Comparison of ENCODE assay signal across 1 cellular context in genomic region chr18:3277643-3278213, GRCh38.
TF ChIP-seq lines count a peak whose summit lies in the region.

No MANE protein-coding gene starts in this region.

TF ChIP-seq in GM12878, 131 proteins besides CTCF, POLR2A, EP300 and RAD21:
- TF ChIP-seq ATF7 (IDR thresholded peaks at IDR 0.05; ENCODE audit: low read depth) (peak; percentile 47; the same call in 1 of the 2 replicates), SPI1 (IDR thresholded peaks at IDR 0.05; ENCODE audit: borderline replicate concordance, insufficient read depth, low read depth, low read length) (peak; percentile 88), FOXM1 (IDR thresholded peaks at IDR 0.05; ENCODE audit: low read depth, low read length) (peak; percentile 30; the same call in 1 of the 2 replicates), ATF2 (IDR thresholded peaks at IDR 0.05; ENCODE audit: low read length) (peak; percentile 39; the same call in 1 of the 2 replicates), RUNX3 (IDR thresholded peaks at IDR 0.05; ENCODE audit: low read length) (peak; percentile 8; the same call in 1 of the 2 replicates), IKZF1 (conservative IDR thresholded peaks at IDR 0.05) (0 out of 2 replicates have a peak, but pooled peaks have one; percentile 21), TCF7 (IDR thresholded peaks at IDR 0.05; ENCODE audit: borderline replicate concordance) (0 out of 2 replicates have a peak, but pooled peaks have one; percentile 16), RELB (IDR thresholded peaks at IDR 0.05; ENCODE audit: low read depth) (peak; percentile 57; the same call in 1 of the 2 replicates), JUNB (IDR thresholded peaks at IDR 0.05) (peak; percentile 22; the same call in 1 of the 2 replicates), EED (IDR thresholded peaks at IDR 0.05; ENCODE audit: low read depth) (peak; percentile 65), ZBED1 (IDR thresholded peaks at IDR 0.05; ENCODE audit: borderline replicate concordance) (peak; percentile 58; the same call in 1 of the 2 replicates), BCL11A (IDR thresholded peaks at IDR 0.05; ENCODE audit: low read depth, low read length) (0 out of 2 replicates have a peak, but pooled peaks have one; percentile 12), IKZF2 (IDR thresholded peaks at IDR 0.05) (peak; percentile 47 to 54; a peak in 1 of 4 replicates), ETV6 (conservative IDR thresholded peaks at IDR 0.05 in 1 of 2, IDR thresholded peaks at IDR 0.05 in 1 of 2; ENCODE audit: borderline replicate concordance in 1 of 2, low read depth in 1 of 2) (peak in 1 of 2 experiments; percentile 66; a peak in 1 of 4 replicates), NFIC (IDR thresholded peaks at IDR 0.05; ENCODE audit: low read depth, low read length) (peak; percentile 57)
